ENCODE assay signal across 4 cellular contexts in the genomic region with DNA sequence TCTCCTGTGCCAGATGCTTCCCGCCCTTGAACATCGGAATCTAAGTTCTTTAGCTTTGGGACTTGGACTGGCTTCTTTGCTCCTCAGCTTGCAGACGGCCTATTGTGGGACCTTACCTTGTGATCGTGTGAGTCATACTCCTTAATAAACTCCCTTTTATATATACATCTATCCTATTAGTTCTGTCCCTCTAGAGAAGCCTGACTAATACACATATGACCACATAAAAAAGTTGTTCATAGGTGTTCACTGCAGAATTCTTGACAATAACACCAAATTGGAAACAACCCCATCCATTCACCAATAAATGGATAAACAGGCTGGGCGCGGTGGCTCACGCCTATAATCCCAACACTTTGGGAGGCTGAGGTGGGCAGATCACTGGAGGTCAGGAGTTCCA. TPM values are rescaled to one million over a fixed set of nuclear protein-coding genes. Genes with fewer than 3 reads are reported as not detected.
"Had no signal": no experiment of that assay in that cellular context is flagged by ENCODE, and none has a peak within 500 bp of the region (broad histone marks: within the 10 kb centered on the region; RNA-seq: fewer than 3 reads in every experiment).

No MANE protein-coding gene starts in this region.

RNA-seq across cellular contexts. Expression of gene SLC2A14, which starts 37.4 kb away (rescaled TPM):
- total RNA-seq: esophagus mucosa, left ventricle myocardium inferior had no signal
- polyA plus RNA-seq: heart right ventricle, spleen had no signal
